In genomic region chr22:37893583-37893983, GRCh38 we compare ENCODE assay signal across 12 cellular contexts. TPM values are rescaled to one million over a fixed set of nuclear protein-coding genes. Genes with fewer than 3 reads are reported as not detected.
DNase-seq lines count a peak whose midpoint lies in the region; ATAC-seq and TF ChIP-seq lines count a peak whose summit lies in the region.
"Had no signal": no experiment of that assay in that cellular context is flagged by ENCODE, and none has a peak within 500 bp of the region (broad histone marks: within the 10 kb centered on the region; RNA-seq: fewer than 3 reads in every experiment).

No MANE protein-coding gene starts in this region.

- intact Hi-C loops in left ventricle myocardium inferior (cut with micrococcal nuclease): loop anchor here (10.0 kb wide), 1 partner anchor 61 kb away; the partner anchor contains the start of genes C22orf23 and POLR2F

- H3K9me3 ChIP-seq in left ventricle myocardium inferior (replicated peaks) (no peaks in the 10 kb centered on the region), right atrium auricular region (no peaks in the 10 kb centered on the region), endodermal cell (ENCODE audit: control insufficient read depth, low read length) (no peaks in the 10 kb centered on the region), osteoblast (ENCODE audit: low read depth, low read length) (no peaks in the 10 kb centered on the region)

- H3K27ac ChIP-seq in left ventricle myocardium inferior (replicated peaks): peak overlapping the region; percentile 47
- peak overlapping the region in 1 of 2 donors; percentile 16 for H3K27ac ChIP-seq in right atrium auricular region
- peak overlapping the region; percentile 4 for H3K27ac ChIP-seq in endodermal cell (ENCODE audit: low read depth, low read length)
- H3K27ac ChIP-seq in osteoblast (ENCODE audit: low read depth, low read length): no peak overlapping the region

- H3K4me1 ChIP-seq in left ventricle myocardium inferior (peaks cover 47% of the 10 kb centered on the region), right atrium auricular region (peaks cover 0 to 31% of the 10 kb centered on the region in 2 donors), endodermal cell (ENCODE audit: control insufficient read depth, insufficient read depth, low read length) (peaks cover 39% of the 10 kb centered on the region), osteoblast (ENCODE audit: insufficient read depth, low read length) (peaks cover 4% of the 10 kb centered on the region)

- peaks cover 46% of the 10 kb centered on the region for H3K4me1 Mint-ChIP-seq in endodermal cell

- H3K4me3 ChIP-seq in left ventricle myocardium inferior (no peak overlapping the region), right atrium auricular region (no peak overlapping the region), endodermal cell (ENCODE audit: low read length) (no peak overlapping the region), osteoblast (ENCODE audit: insufficient read depth, low read length) (no peak overlapping the region)

- DNase-seq in left ventricle myocardium inferior (no peak), right atrium auricular region (ENCODE audit: low spot score) (no peak), endodermal cell (peak; percentile 61), osteoblast (ENCODE audit: insufficient read length, low spot score, missing footprints) (peak; percentile 19), GM10266 (ENCODE audit: extremely low spot score) (no peak), NCI-H2029 (lab: John Stamatoyannopoulos, UW) (no peak), NCI-H146 treated with DMSO at 0.1 percent for 48 hours (lab: John Stamatoyannopoulos, UW; ENCODE audit: unreplicated experiment) (no peak)
- DNase-seq: activated CD4-positive, CD25-positive, alpha-beta regulatory T cell; amniotic stem cell; RPMI8226 had no signal

- no peaks in the 10 kb centered on the region for H3K27me3 Mint-ChIP-seq in endodermal cell (ENCODE audit: insufficient read depth)

- H3K27me3 ChIP-seq in left ventricle myocardium inferior (ENCODE audit: low read depth) (no peaks in the 10 kb centered on the region), right atrium auricular region (no peaks in the 10 kb centered on the region), endodermal cell (ENCODE audit: control insufficient read depth, insufficient read depth, low read length, poor library complexity, severe bottlenecking) (no peaks in the 10 kb centered on the region), osteoblast (ENCODE audit: insufficient read depth, low read length) (no peaks in the 10 kb centered on the region)

- H3K9me3 Mint-ChIP-seq in endodermal cell: no peaks in the 10 kb centered on the region

- H2AFZ ChIP-seq in osteoblast (ENCODE audit: low read length): no peak overlapping the region

- H3K4me3 Mint-ChIP-seq in endodermal cell: no peak overlapping the region

- peak overlapping the region; percentile 81 for H3K27ac Mint-ChIP-seq in endodermal cell

- H3K9ac ChIP-seq in endodermal cell (ENCODE audit: extremely low read depth, low read length, poor library complexity, severe bottlenecking): no peak overlapping the region

- no peak for TF ChIP-seq CTCF in left ventricle myocardium inferior (IDR thresholded peaks at IDR 0.05; ENCODE audit: borderline replicate concordance)
- no peak for TF ChIP-seq CTCF in right atrium auricular region (IDR thresholded peaks at IDR 0.05)
- TF ChIP-seq CTCF in endodermal cell (conservative IDR thresholded peaks at IDR 0.05): no peak
- no peak for TF ChIP-seq CTCF in osteoblast (IDR thresholded peaks at IDR 0.05; ENCODE audit: extremely low read depth, low read depth, low read length)
- no peak for TF ChIP-seq CTCF in GM10266 (IDR thresholded peaks at IDR 0.05; ENCODE audit: control insufficient read depth, insufficient read depth, low read depth, missing control alignments)

- ATAC-seq in esophagus mucosa: no peak

- H3K36me3 Mint-ChIP-seq in endodermal cell (ENCODE audit: low read depth): peaks cover 20% of the 10 kb centered on the region

- no peaks in the 10 kb centered on the region for H4K20me1 ChIP-seq in osteoblast (ENCODE audit: insufficient read depth, low read length)

- no peak overlapping the region for H3K4me2 ChIP-seq in osteoblast (ENCODE audit: insufficient read depth, low read length)

- WGBS in endodermal cell (ENCODE audit: insufficient coverage in 1 of 2, insufficient read length in 1 of 2), 2 experiments: 87 to 100% methylated on average over 3 to 5 of the region's 5 CpGs

- H3K36me3 ChIP-seq in left ventricle myocardium inferior (peaks cover 23% of the 10 kb centered on the region), right atrium auricular region (peaks cover 20% of the 10 kb centered on the region), endodermal cell (ENCODE audit: control insufficient read depth, insufficient read depth, low read length) (peaks cover 32% of the 10 kb centered on the region), osteoblast (ENCODE audit: insufficient read depth, low read length) (peaks cover 18% of the 10 kb centered on the region)

- H3K79me2 ChIP-seq in osteoblast (ENCODE audit: insufficient read depth, low read length): no peaks in the 10 kb centered on the region

RNA-seq across cellular contexts. Expression of gene MICALL1, which starts 12.5 kb away (rescaled TPM):
- 14.8 TPM for total RNA-seq in left ventricle myocardium inferior
- 10 to 100 TPM; 16.9 TPM for total RNA-seq in right atrium auricular region
- total RNA-seq in endodermal cell: 10 to 100 TPM; 33.5 to 36.6 TPM
- polyA plus RNA-seq in endodermal cell (2013, experiment 1 of 2): 28.1 TPM
- polyA plus RNA-seq in endodermal cell (2013, experiment 2 of 2): 24.7 TPM
- 29.5 and 36.9 TPM in 2 replicates for total RNA-seq in osteoblast
- 105 TPM for total RNA-seq in esophagus mucosa

RNA-seq across cellular contexts. Expression of gene EIF3L, which starts 44.4 kb away (rescaled TPM):
- total RNA-seq in left ventricle myocardium inferior (379 TPM), right atrium auricular region (100 to 1,000 TPM; 193 to 284 TPM), endodermal cell (100 to 1,000 TPM; 469 to 541 TPM), osteoblast (280 and 330 TPM in 2 replicates), esophagus mucosa (358 TPM)
- 523 TPM for polyA plus RNA-seq in endodermal cell (2013, experiment 1 of 2)
- polyA plus RNA-seq in endodermal cell (2013, experiment 2 of 2): 462 TPM

RNA-seq across cellular contexts. Expression of gene ANKRD54, which starts 49.4 kb away (rescaled TPM):
- total RNA-seq in left ventricle myocardium inferior (19.4 TPM), right atrium auricular region (10 to 100 TPM; 17.8 to 18.5 TPM), endodermal cell (10 to 100 TPM; 14.1 to 14.3 TPM), osteoblast (20.6 and 23.9 TPM in 2 replicates), esophagus mucosa (14.2 TPM)
- polyA plus RNA-seq in endodermal cell (2013, experiment 1 of 2): 22.1 TPM
- 23.6 TPM for polyA plus RNA-seq in endodermal cell (2013, experiment 2 of 2)

RNA-seq across cellular contexts. Expression of gene C22orf23, which starts 59.8 kb away (rescaled TPM):
- total RNA-seq in left ventricle myocardium inferior: 0.82 TPM
- under 1 TPM in 1 of 2 donors, not detected in 1; 0.39 TPM for total RNA-seq in right atrium auricular region
- total RNA-seq in endodermal cell: under 1 TPM; 0.29 to 0.44 TPM
- 1.4 TPM for polyA plus RNA-seq in endodermal cell (2013, experiment 1 of 2)
- polyA plus RNA-seq in endodermal cell (2013, experiment 2 of 2): 1.1 TPM
- total RNA-seq in osteoblast: 0.29 and 0.72 TPM in 2 replicates
- total RNA-seq in esophagus mucosa: not detected
- total RNA-seq: epithelial cell of proximal tubule had no signal

RNA-seq across cellular contexts. Expression of gene POLR2F, which starts 59.9 kb away (rescaled TPM):
- 79.3 TPM for total RNA-seq in left ventricle myocardium inferior
- 10 to 100 TPM; 53.2 to 62.1 TPM for total RNA-seq in right atrium auricular region
- 100 to 1,000 TPM in 1 of 2 donors, 10 to 100 TPM in 1; 98.0 to 105 TPM for total RNA-seq in endodermal cell
- polyA plus RNA-seq in endodermal cell (2013, experiment 1 of 2): 122 TPM
- 100 TPM for polyA plus RNA-seq in endodermal cell (2013, experiment 2 of 2)
- total RNA-seq in osteoblast: 14.8 and 18.6 TPM in 2 replicates
- 67.8 TPM for total RNA-seq in esophagus mucosa

Comparison
In these comparisons a context has a peak if more than half of its experiments do, and no peak if none do; other contexts are left out.
1. DNase-seq: peak in endodermal cell (single experiment) and osteoblast (single experiment); none in left ventricle myocardium inferior (single experiment), right atrium auricular region (single experiment), GM10266 (single experiment), NCI-H2029 (single experiment) and NCI-H146 treated with DMSO at 0.1 percent for 48 hours (single experiment).